Comparison of ENCODE assay signal across 9 cellular contexts in genomic region chr11:7671807-7672206, GRCh38. TPM values are rescaled to one million over a fixed set of nuclear protein-coding genes. Genes with fewer than 3 reads are reported as not detected.
DNase-seq lines count a peak whose midpoint lies in the region; ATAC-seq and TF ChIP-seq lines count a peak whose summit lies in the region.
"Had no signal": no experiment of that assay in that cellular context is flagged by ENCODE, and none has a peak within 500 bp of the region (broad histone marks: within the 10 kb centered on the region; RNA-seq: fewer than 3 reads in every experiment).

No MANE protein-coding gene starts in this region.

- H3K36me3 Mint-ChIP-seq in progenitor cell of endocrine pancreas (ENCODE audit: insufficient read depth): peaks cover 3% of the 10 kb centered on the region

- no peak for TF ChIP-seq POLR2A in sigmoid colon (IDR thresholded peaks at IDR 0.05)

- H3K27me3 ChIP-seq in sigmoid colon: peaks cover 4 to 32% (median 21%) of the 10 kb centered on the region in 3 donors

- ATAC-seq in GM18867 (IDR thresholded peaks at IDR 0.05; ENCODE audit: unreplicated experiment): peak; percentile 59
- ATAC-seq in GM21515 (IDR thresholded peaks at IDR 0.05; ENCODE audit: unreplicated experiment): peak; percentile 62
- ATAC-seq in HG03432 (IDR thresholded peaks at IDR 0.05; ENCODE audit: unreplicated experiment): peak; percentile 57
- no peak for ATAC-seq in left lobe of liver

- peak overlapping the region; percentile 6 for H3K4me3 Mint-ChIP-seq in progenitor cell of endocrine pancreas (ENCODE audit: low read depth)

- intact Hi-C loops in sigmoid colon (cut with DNase I): no loop called here

- no peak for TF ChIP-seq EP300 in sigmoid colon (IDR thresholded peaks at IDR 0.05)

- no peaks in the 10 kb centered on the region for H3K36me3 ChIP-seq in sigmoid colon

- no peak for TF ChIP-seq CTCF in progenitor cell of endocrine pancreas (IDR thresholded peaks at IDR 0.05; ENCODE audit: unreplicated experiment)
- no peak for TF ChIP-seq CTCF in sigmoid colon (IDR thresholded peaks at IDR 0.05)

- H3K27ac Mint-ChIP-seq in progenitor cell of endocrine pancreas: peak overlapping the region; percentile 83

- H3K4me1 ChIP-seq in sigmoid colon: peaks cover 0 to 18% (median 16%) of the 10 kb centered on the region in 4 donors

- no peak overlapping the region for H3K4me3 ChIP-seq in sigmoid colon
- H3K4me3 ChIP-seq: esophagus muscularis mucosa had no signal

- peaks cover 15% of the 10 kb centered on the region for H3K4me1 Mint-ChIP-seq in progenitor cell of endocrine pancreas (ENCODE audit: low read depth)

- no peak for DNase-seq in progenitor cell of endocrine pancreas (ENCODE audit: low spot score, unreplicated experiment)
- no peak for DNase-seq in sigmoid colon
- no peak for DNase-seq in left lobe of liver (ENCODE audit: low spot score)
- DNase-seq in NOMO-1 treated with dmso at 0.1 percent for 144 hours (lab: John Stamatoyannopoulos, UW; ENCODE audit: unreplicated experiment): no peak
- DNase-seq: activated effector memory CD4-positive, alpha-beta T cell treated with anti-CD3 and anti-CD28 coated beads, Interleukin-2, amount 50 U/mL, for 16 hours had no signal

- 73 to 82% methylated on average over 3 of the region's 3 CpGs for WGBS in sigmoid colon, 2 donors

- H3K27me3 Mint-ChIP-seq in progenitor cell of endocrine pancreas: peaks cover 18% of the 10 kb centered on the region

- H3K9me3 ChIP-seq in sigmoid colon: no peaks in the 10 kb centered on the region
- H3K9me3 ChIP-seq: esophagus muscularis mucosa had no signal

- H3K9me3 Mint-ChIP-seq in progenitor cell of endocrine pancreas (ENCODE audit: low read depth): no peaks in the 10 kb centered on the region

- H3K27ac ChIP-seq in sigmoid colon: no peak overlapping the region
- H3K27ac ChIP-seq: esophagus muscularis mucosa had no signal

RNA-seq across cellular contexts. Expression of gene CYB5R2, which starts 1.5 kb away (rescaled TPM):
- 9.1 and 9.7 TPM in 2 replicates for total RNA-seq in progenitor cell of endocrine pancreas
- 1 to 10 TPM; 1.4 to 4.6 (median 3.1) TPM for total RNA-seq in sigmoid colon
- 1 to 10 TPM; 3.0 to 7.8 (median 6.7) TPM for polyA plus RNA-seq in sigmoid colon
- 2.8 TPM for total RNA-seq in left lobe of liver

RNA-seq across cellular contexts. Expression of gene OVCH2, which starts 34.5 kb away (rescaled TPM):
- total RNA-seq in progenitor cell of endocrine pancreas (0.33 TPM in 1 of 2 replicates, not detected in the other), sigmoid colon (not detected), left lobe of liver (not detected)
- polyA plus RNA-seq in sigmoid colon: not detected
- total RNA-seq: esophagus muscularis mucosa had no signal
